ENCODE assay signal across 1 cellular context in genomic region chr10:86775056-86775858, GRCh38.
TF ChIP-seq lines count a peak whose summit lies in the region.

No MANE protein-coding gene starts in this region.

TF ChIP-seq in HepG2, 621 proteins besides CTCF, POLR2A, EP300 and RAD21 (continued from another document and continues in another):
- TF ChIP-seq, protein P1, sequence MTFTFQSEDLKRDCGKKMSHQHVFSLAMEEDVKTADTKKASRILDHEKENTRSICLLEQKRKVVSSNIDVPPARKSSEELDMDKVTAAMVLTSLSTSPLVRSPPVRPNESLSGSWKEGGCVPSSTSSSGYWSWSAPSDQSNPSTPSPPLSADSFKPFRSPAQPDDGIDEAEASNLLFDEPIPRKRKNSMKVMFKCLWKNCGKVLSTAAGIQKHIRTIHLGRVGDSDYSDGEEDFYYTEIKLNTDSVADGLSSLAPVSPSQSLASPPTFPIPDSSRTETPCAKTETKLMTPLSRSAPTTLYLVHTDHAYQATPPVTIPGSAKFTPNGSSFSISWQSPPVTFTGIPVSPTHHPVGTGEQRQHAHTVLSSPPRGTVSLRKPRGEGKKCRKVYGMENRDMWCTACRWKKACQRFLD (CRISPR knock-in tag; IDR thresholded peaks at IDR 0.05; ENCODE audit: borderline replicate concordance): no peak
- TF ChIP-seq BATF2 (CRISPR knock-in tag; IDR thresholded peaks at IDR 0.05) (no peak), ZNF776 (CRISPR knock-in tag; IDR thresholded peaks at IDR 0.05) (no peak), ZNF3 (CRISPR knock-in tag; IDR thresholded peaks at IDR 0.05) (peak; percentile 41; the same call in 1 of the 2 replicates), ZNF136 (CRISPR knock-in tag; IDR thresholded peaks at IDR 0.05; ENCODE audit: low read depth) (no peak), GZF1 (CRISPR knock-in tag; IDR thresholded peaks at IDR 0.05) (no peak), TBP (CRISPR knock-in tag; IDR thresholded peaks at IDR 0.05) (no peak), XRCC5 (optimal IDR thresholded peaks at IDR 0.05; ENCODE audit: low read length) (no peak), ZNF775 (CRISPR knock-in tag; IDR thresholded peaks at IDR 0.05; ENCODE audit: borderline replicate concordance) (peak; percentile 29; the same call in 1 of the 2 replicates), ZNF282 (IDR thresholded peaks at IDR 0.05; ENCODE audit: partially characterized antibody) (no peak), RNF2 (conservative IDR thresholded peaks at IDR 0.05; ENCODE audit: low read depth) (no peak), TGIF2 (CRISPR knock-in tag; IDR thresholded peaks at IDR 0.05) (no peak), ZNF709 (CRISPR knock-in tag; IDR thresholded peaks at IDR 0.05) (no peak), TCF7L2 (IDR thresholded peaks at IDR 0.05; ENCODE audit: low read depth, low read length) (no peak), SMAD1 (CRISPR knock-in tag; IDR thresholded peaks at IDR 0.05; ENCODE audit: borderline replicate concordance, low read depth) (no peak), MYC (CRISPR knock-in tag; IDR thresholded peaks at IDR 0.05; ENCODE audit: borderline replicate concordance) (no peak), ZBTB49 (CRISPR knock-in tag; IDR thresholded peaks at IDR 0.05; ENCODE audit: borderline replicate concordance) (no peak), ZNF749 (CRISPR knock-in tag; IDR thresholded peaks at IDR 0.05; ENCODE audit: borderline replicate concordance) (no peak), HNRNPUL1 (IDR thresholded peaks at IDR 0.05; ENCODE audit: low read depth, low read length) (no peak), NFE2L2 (IDR thresholded peaks at IDR 0.05; ENCODE audit: low read length) (no peak), KLF12 (CRISPR knock-in tag; IDR thresholded peaks at IDR 0.05; ENCODE audit: borderline replicate concordance) (no peak), HOXA7 (CRISPR knock-in tag; IDR thresholded peaks at IDR 0.05) (no peak), BHLHE40 (IDR thresholded peaks at IDR 0.05; ENCODE audit: low read length) (peak; percentile 40; the same call in 1 of the 2 replicates), PHF5A (CRISPR knock-in tag; IDR thresholded peaks at IDR 0.05; ENCODE audit: low read depth, unreplicated experiment) (peak; percentile 39), SSRP1 (CRISPR knock-in tag; IDR thresholded peaks at IDR 0.05) (no peak), ZBTB46 (CRISPR knock-in tag; IDR thresholded peaks at IDR 0.05; ENCODE audit: borderline replicate concordance) (no peak), POLR2G (IDR thresholded peaks at IDR 0.05; ENCODE audit: low read depth, low read length) (no peak), ELF4 (CRISPR knock-in tag; IDR thresholded peaks at IDR 0.05; ENCODE audit: borderline replicate concordance) (no peak), ZMYM4 (CRISPR knock-in tag; IDR thresholded peaks at IDR 0.05) (peak; percentile 49; the same call in 1 of the 2 replicates), ZNF7 (CRISPR knock-in tag; IDR thresholded peaks at IDR 0.05) (no peak), PRPF4 (IDR thresholded peaks at IDR 0.05; ENCODE audit: low read depth, low read length, poor library complexity, severe bottlenecking) (no peak), PITX1 (CRISPR knock-in tag; IDR thresholded peaks at IDR 0.05) (peak; percentile 80), PHF20 (CRISPR knock-in tag; IDR thresholded peaks at IDR 0.05) (no peak), SIN3B (IDR thresholded peaks at IDR 0.05; ENCODE audit: low read length) (no peak), ZNF33A (CRISPR knock-in tag; IDR thresholded peaks at IDR 0.05; ENCODE audit: borderline replicate concordance) (peak; percentile 65; the same call in 1 of the 2 replicates), SOX5 (CRISPR knock-in tag; IDR thresholded peaks at IDR 0.05; ENCODE audit: borderline replicate concordance) (peak; percentile 80), ZBTB34 (CRISPR knock-in tag; IDR thresholded peaks at IDR 0.05) (no peak), ZNF354B (CRISPR knock-in tag; IDR thresholded peaks at IDR 0.05) (no peak), ZBTB10 (CRISPR knock-in tag; IDR thresholded peaks at IDR 0.05; ENCODE audit: borderline replicate concordance) (no peak), FOXP1 (IDR thresholded peaks at IDR 0.05) (peak; percentile 60; the same call in 1 of the 2 replicates), FOXP1 (CRISPR knock-in tag; IDR thresholded peaks at IDR 0.05) (peak; percentile 93), ATF1 (CRISPR knock-in tag; IDR thresholded peaks at IDR 0.05) (peak; percentile 46; the same call in 1 of the 2 replicates), ZNF317 (CRISPR knock-in tag; IDR thresholded peaks at IDR 0.05) (no peak)
- TF ChIP-seq, protein P2, sequence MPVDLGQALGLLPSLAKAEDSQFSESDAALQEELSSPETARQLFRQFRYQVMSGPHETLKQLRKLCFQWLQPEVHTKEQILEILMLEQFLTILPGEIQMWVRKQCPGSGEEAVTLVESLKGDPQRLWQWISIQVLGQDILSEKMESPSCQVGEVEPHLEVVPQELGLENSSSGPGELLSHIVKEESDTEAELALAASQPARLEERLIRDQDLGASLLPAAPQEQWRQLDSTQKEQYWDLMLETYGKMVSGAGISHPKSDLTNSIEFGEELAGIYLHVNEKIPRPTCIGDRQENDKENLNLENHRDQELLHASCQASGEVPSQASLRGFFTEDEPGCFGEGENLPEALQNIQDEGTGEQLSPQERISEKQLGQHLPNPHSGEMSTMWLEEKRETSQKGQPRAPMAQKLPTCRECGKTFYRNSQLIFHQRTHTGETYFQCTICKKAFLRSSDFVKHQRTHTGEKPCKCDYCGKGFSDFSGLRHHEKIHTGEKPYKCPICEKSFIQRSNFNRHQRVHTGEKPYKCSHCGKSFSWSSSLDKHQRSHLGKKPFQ (CRISPR knock-in tag; IDR thresholded peaks at IDR 0.05; ENCODE audit: insufficient replicate concordance): no peak
- TF ChIP-seq, protein P3, sequence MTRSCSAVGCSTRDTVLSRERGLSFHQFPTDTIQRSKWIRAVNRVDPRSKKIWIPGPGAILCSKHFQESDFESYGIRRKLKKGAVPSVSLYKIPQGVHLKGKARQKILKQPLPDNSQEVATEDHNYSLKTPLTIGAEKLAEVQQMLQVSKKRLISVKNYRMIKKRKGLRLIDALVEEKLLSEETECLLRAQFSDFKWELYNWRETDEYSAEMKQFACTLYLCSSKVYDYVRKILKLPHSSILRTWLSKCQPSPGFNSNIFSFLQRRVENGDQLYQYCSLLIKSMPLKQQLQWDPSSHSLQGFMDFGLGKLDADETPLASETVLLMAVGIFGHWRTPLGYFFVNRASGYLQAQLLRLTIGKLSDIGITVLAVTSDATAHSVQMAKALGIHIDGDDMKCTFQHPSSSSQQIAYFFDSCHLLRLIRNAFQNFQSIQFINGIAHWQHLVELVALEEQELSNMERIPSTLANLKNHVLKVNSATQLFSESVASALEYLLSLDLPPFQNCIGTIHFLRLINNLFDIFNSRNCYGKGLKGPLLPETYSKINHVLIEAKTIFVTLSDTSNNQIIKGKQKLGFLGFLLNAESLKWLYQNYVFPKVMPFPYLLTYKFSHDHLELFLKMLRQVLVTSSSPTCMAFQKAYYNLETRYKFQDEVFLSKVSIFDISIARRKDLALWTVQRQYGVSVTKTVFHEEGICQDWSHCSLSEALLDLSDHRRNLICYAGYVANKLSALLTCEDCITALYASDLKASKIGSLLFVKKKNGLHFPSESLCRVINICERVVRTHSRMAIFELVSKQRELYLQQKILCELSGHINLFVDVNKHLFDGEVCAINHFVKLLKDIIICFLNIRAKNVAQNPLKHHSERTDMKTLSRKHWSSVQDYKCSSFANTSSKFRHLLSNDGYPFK (CRISPR knock-in tag; IDR thresholded peaks at IDR 0.05; ENCODE audit: borderline replicate concordance): no peak
- TF ChIP-seq, protein P4, sequence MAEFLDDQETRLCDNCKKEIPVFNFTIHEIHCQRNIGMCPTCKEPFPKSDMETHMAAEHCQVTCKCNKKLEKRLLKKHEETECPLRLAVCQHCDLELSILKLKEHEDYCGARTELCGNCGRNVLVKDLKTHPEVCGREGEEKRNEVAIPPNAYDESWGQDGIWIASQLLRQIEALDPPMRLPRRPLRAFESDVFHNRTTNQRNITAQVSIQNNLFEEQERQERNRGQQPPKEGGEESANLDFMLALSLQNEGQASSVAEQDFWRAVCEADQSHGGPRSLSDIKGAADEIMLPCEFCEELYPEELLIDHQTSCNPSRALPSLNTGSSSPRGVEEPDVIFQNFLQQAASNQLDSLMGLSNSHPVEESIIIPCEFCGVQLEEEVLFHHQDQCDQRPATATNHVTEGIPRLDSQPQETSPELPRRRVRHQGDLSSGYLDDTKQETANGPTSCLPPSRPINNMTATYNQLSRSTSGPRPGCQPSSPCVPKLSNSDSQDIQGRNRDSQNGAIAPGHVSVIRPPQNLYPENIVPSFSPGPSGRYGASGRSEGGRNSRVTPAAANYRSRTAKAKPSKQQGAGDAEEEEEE (CRISPR knock-in tag; IDR thresholded peaks at IDR 0.05; ENCODE audit: borderline replicate concordance): no peak
- TF ChIP-seq, protein P5, sequence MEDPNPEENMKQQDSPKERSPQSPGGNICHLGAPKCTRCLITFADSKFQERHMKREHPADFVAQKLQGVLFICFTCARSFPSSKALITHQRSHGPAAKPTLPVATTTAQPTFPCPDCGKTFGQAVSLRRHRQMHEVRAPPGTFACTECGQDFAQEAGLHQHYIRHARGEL (CRISPR knock-in tag; IDR thresholded peaks at IDR 0.05): no peak
- TF ChIP-seq, protein P6, sequence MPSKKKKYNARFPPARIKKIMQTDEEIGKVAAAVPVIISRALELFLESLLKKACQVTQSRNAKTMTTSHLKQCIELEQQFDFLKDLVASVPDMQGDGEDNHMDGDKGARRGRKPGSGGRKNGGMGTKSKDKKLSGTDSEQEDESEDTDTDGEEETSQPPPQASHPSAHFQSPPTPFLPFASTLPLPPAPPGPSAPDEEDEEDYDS (CRISPR knock-in tag; IDR thresholded peaks at IDR 0.05): no peak
